8 cellular contexts compared by ENCODE assay signal in genomic region chr9:69122391-69123141, GRCh38. TPM values are rescaled to one million over a fixed set of nuclear protein-coding genes. Genes with fewer than 3 reads are reported as not detected.
DNase-seq lines count a peak whose midpoint lies in the region; ATAC-seq and TF ChIP-seq lines count a peak whose summit lies in the region.

No MANE protein-coding gene starts in this region.

- H3K9ac ChIP-seq in muscle layer of colon (ENCODE audit: low read length) = no peak overlapping the region

- H3K27ac ChIP-seq in C4-2B (peak overlapping the region; percentile 91), muscle layer of colon (ENCODE audit: low read depth, low read length) (no peak overlapping the region)

- no peaks in the 10 kb centered on the region for H3K36me3 ChIP-seq in muscle layer of colon (ENCODE audit: insufficient read depth, low read length)

- H3K4me3 ChIP-seq in HFF-Myc (replicated peaks; ENCODE audit: low read depth, low read length) = peak overlapping the region; percentile 52
- peak overlapping the region; percentile 85 for H3K4me3 ChIP-seq in epithelial cell of esophagus (ENCODE audit: low read length)
- H3K4me3 ChIP-seq in muscle layer of colon (ENCODE audit: low read depth in 1 of 2, low read length in 2 of 2) = peak overlapping the region; percentile 72 to 94

- no peaks in the 10 kb centered on the region for H3K27me3 ChIP-seq in muscle layer of colon (ENCODE audit: control insufficient read depth in 1 of 2, insufficient read depth in 2 of 2, low read length in 2 of 2)

- H3K9me3 ChIP-seq in muscle layer of colon (ENCODE audit: low read length) = no peaks in the 10 kb centered on the region

- ATAC-seq in GM18861 (IDR thresholded peaks at IDR 0.05; ENCODE audit: unreplicated experiment) = no peak

- DNase-seq in HFF-Myc (ENCODE audit: extremely low read depth, low read depth) (no peak), RPMI7951 (ENCODE audit: low read depth) (peak; percentile 46), epithelial cell of esophagus (ENCODE audit: low read depth) (peak; percentile 73), occipital lobe (lab: John Stamatoyannopoulos, UW) (no peak), cerebellum (ENCODE audit: low spot score) (no peak)

- peaks cover 6% of the 10 kb centered on the region for H3K4me1 ChIP-seq in muscle layer of colon (ENCODE audit: insufficient read depth, low read length)

- no peak for TF ChIP-seq CTCF in C4-2B (conservative IDR thresholded peaks at IDR 0.05)
- no peak for TF ChIP-seq CTCF in HFF-Myc (IDR thresholded peaks at IDR 0.05; ENCODE audit: low read depth, low read length, missing control alignments)
- TF ChIP-seq CTCF in epithelial cell of esophagus (IDR thresholded peaks at IDR 0.05; ENCODE audit: insufficient read depth, low read depth, low read length, missing control alignments) = no peak

RNA-seq across cellular contexts. Expression of gene TJP2, which starts 51.5 kb away (rescaled TPM):
- 18.3 and 19.3 TPM in 2 replicates for total RNA-seq in RPMI7951 (2014; rRNA removed; shearing (Covaris generic))
- 4.5 TPM for total RNA-seq in occipital lobe
- total RNA-seq in cerebellum = 23.0 TPM

Comparison
In these comparisons a context has a peak if more than half of its experiments do, and no peak if none do; other contexts are left out.
1. DNase-seq: peak in RPMI7951 (single experiment) and epithelial cell of esophagus (single experiment); none in HFF-Myc (single experiment), occipital lobe (single experiment) and cerebellum (single experiment).
2. Peak in every context shown above with its lines, with median percentiles within 50 percentile points of each other: H3K4me3 ChIP-seq.